ENCODE assay signal across 19 cellular contexts in the genomic region with DNA sequence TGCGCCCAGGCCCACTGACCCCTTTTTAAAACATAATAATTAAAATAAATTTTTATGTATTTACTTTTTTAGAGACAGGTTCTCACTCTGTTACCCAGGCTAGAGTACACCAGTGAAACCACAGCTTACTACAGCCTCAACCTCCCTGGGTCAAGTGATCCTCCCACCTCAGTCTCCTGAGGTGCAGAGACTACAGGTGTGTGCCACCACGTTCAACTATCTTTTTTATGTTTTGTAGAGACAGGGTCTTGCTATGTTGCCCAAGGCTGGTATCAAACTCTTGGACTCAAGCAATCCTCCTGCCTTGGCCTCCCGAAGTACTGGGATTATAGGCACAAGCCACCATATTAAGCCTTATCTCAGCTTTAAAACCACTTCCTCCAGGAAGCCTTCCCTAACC. TPM values are rescaled to one million over a fixed set of nuclear protein-coding genes. Genes with fewer than 3 reads are reported as not detected.
DNase-seq lines count a peak whose midpoint lies in the region; ATAC-seq and TF ChIP-seq lines count a peak whose summit lies in the region.
"Had no signal": no experiment of that assay in that cellular context is flagged by ENCODE, and none has a peak within 500 bp of the region (broad histone marks: within the 10 kb centered on the region; RNA-seq: fewer than 3 reads in every experiment).

No MANE protein-coding gene starts in this region.

- H3K27ac Mint-ChIP-seq in Caco-2 (ENCODE audit: unreplicated experiment), result peak overlapping the region; percentile 88
- H3K27ac Mint-ChIP-seq: CD4-positive, alpha-beta T cell had no signal

- H2BK12ac ChIP-seq in mesenchymal stem cell (ENCODE audit: low read length in 2 of 2), result no peak overlapping the region

- H3K27ac ChIP-seq in colonic mucosa (peak overlapping the region; percentile 92), mesenchymal stem cell (ENCODE audit: low read length, poor library complexity, severe bottlenecking) (no peak overlapping the region), transverse colon (peak overlapping the region; percentile 90 to 93 (median 91)), adrenal gland (no peak overlapping the region)

- H4K8ac ChIP-seq in mesenchymal stem cell (ENCODE audit: low read length), result no peak overlapping the region

- no TSS peak for BruUV-seq in Caco-2 (replicated peaks; lab: Mats Ljungman, UMichigan)

- H3K4me3 ChIP-seq in Caco-2 (ENCODE audit: low read depth, low read length) (no peak overlapping the region), colonic mucosa (no peak overlapping the region), mesenchymal stem cell (ENCODE audit: insufficient read depth in 1 of 2, low read depth in 1 of 2, low read length in 2 of 2) (no peak overlapping the region), transverse colon (no peak overlapping the region), adrenal gland (no peak overlapping the region)

- no peak for TF ChIP-seq EP300 in transverse colon (IDR thresholded peaks at IDR 0.05; ENCODE audit: low read depth)

- H2BK120ac ChIP-seq in mesenchymal stem cell (ENCODE audit: low read depth, low read length), result no peak overlapping the region

- no peak overlapping the region for H4K91ac ChIP-seq in mesenchymal stem cell (ENCODE audit: low read length)

- no peaks in the 10 kb centered on the region for H3K36me3 ChIP-seq in Caco-2 (ENCODE audit: control insufficient read depth, insufficient read depth, low read length)
- no peaks in the 10 kb centered on the region for H3K36me3 ChIP-seq in colonic mucosa
- peaks cover 3 to 8% of the 10 kb centered on the region in 2 experiments for H3K36me3 ChIP-seq in mesenchymal stem cell (ENCODE audit: control insufficient read depth in 1 of 2, insufficient read depth in 2 of 2, low read depth in 1 of 2, low read length in 2 of 2)
- H3K36me3 ChIP-seq in transverse colon, result no peaks in the 10 kb centered on the region
- no peaks in the 10 kb centered on the region for H3K36me3 ChIP-seq in adrenal gland (replicated peaks in 1 of 2)

- H3K27me3 ChIP-seq in Caco-2 (replicated peaks; ENCODE audit: control insufficient read depth, insufficient read depth, low read length) (no peaks in the 10 kb centered on the region), colonic mucosa (no peaks in the 10 kb centered on the region), mesenchymal stem cell (ENCODE audit: control insufficient read depth in 1 of 2, insufficient read depth in 1 of 2, low read length in 2 of 2) (no peaks in the 10 kb centered on the region), transverse colon (no peaks in the 10 kb centered on the region), adrenal gland (no peaks in the 10 kb centered on the region)

- no peaks in the 10 kb centered on the region for H3K9me3 ChIP-seq in Caco-2
- H3K9me3 ChIP-seq in colonic mucosa, result no peaks in the 10 kb centered on the region
- no peaks in the 10 kb centered on the region for H3K9me3 ChIP-seq in mesenchymal stem cell (ENCODE audit: control insufficient read depth, low read length)
- H3K9me3 ChIP-seq in transverse colon, result no peaks in the 10 kb centered on the region
- H3K9me3 ChIP-seq in adrenal gland (replicated peaks in 1 of 3), result no peaks in the 10 kb centered on the region

- H3K4ac ChIP-seq in mesenchymal stem cell (ENCODE audit: low read depth in 1 of 2, low read length in 2 of 2), result no peak overlapping the region

- no peak overlapping the region for H3K14ac ChIP-seq in mesenchymal stem cell (ENCODE audit: low read length in 2 of 2)

- peaks cover 20% of the 10 kb centered on the region for H3K79me1 ChIP-seq in mesenchymal stem cell (replicated peaks; ENCODE audit: low read length, poor library complexity, severe bottlenecking)

- in situ Hi-C loops in transverse colon (cut with MboI; ENCODE audit: low pct_ligation_motif_present in 1 of 4, low pct_unique_long_range_greater_than_20kb in 1 of 4, low sequenced_read_pairs in 3 of 4), result no loop called here

- H3K9me3 Mint-ChIP-seq in Caco-2 (ENCODE audit: unreplicated experiment), result no peaks in the 10 kb centered on the region
- H3K9me3 Mint-ChIP-seq: CD4-positive, alpha-beta T cell had no signal

- intact Hi-C loops in Caco-2 (cut with micrococcal nuclease; ENCODE audit: unreplicated experiment), result no loop called here
- intact Hi-C loops in colonic mucosa (cut with DNase I), result no loop called here
- intact Hi-C loops in transverse colon (cut with DNase I; ENCODE audit: low total_unique reads), result no loop called here
- intact Hi-C loops in adrenal gland (cut with DNase I), result no loop called here

- H3K27me3 Mint-ChIP-seq in Caco-2 (ENCODE audit: insufficient read depth, unreplicated experiment), result no peaks in the 10 kb centered on the region
- H3K27me3 Mint-ChIP-seq: CD4-positive, alpha-beta T cell had no signal

- H3K4me2 ChIP-seq in mesenchymal stem cell (ENCODE audit: low read length, poor library complexity, severe bottlenecking), result no peak overlapping the region

- peaks cover 30% of the 10 kb centered on the region for H3K36me3 Mint-ChIP-seq in Caco-2 (ENCODE audit: insufficient read depth, unreplicated experiment)

- CTCF ChIA-PET in Caco-2 (lab: Charles Lee), result no interaction called here

- TF ChIP-seq POLR2A in transverse colon (IDR thresholded peaks at IDR 0.05) (no peak), adrenal gland (IDR thresholded peaks at IDR 0.05) (no peak)

- H3K4me3 Mint-ChIP-seq in Caco-2 (ENCODE audit: unreplicated experiment), result no peak overlapping the region
- H3K4me3 Mint-ChIP-seq: CD4-positive, alpha-beta T cell had no signal

- POLR2A ChIA-PET in Caco-2 (lab: Charles Lee), result interaction anchor here (0.5 kb wide), 1 partner anchor 106 kb away, joined by 4 read pairs; no protein-coding TSS in a partner anchor

- H3K9ac ChIP-seq in colonic mucosa (ENCODE audit: low read depth in 2 of 2, low read length in 2 of 2) (no peak overlapping the region), mesenchymal stem cell (ENCODE audit: low read length) (no peak overlapping the region)

- WGBS in mesenchymal stem cell, result 100% methylated on average over 2 of the region's 3 CpGs
- WGBS in transverse colon (ENCODE audit: low coverage in 1 of 2), 2 donors, result 98 to 100% methylated on average over 2 to 3 of the region's 3 CpGs
- WGBS in adrenal gland, 4 donors, result 93 to 98% (median 96%) methylated on average over 3 of the region's 3 CpGs

- no peak overlapping the region for H2BK5ac ChIP-seq in mesenchymal stem cell (ENCODE audit: low read depth, low read length, poor library complexity, severe bottlenecking)

- no peak overlapping the region for H2AFZ ChIP-seq in mesenchymal stem cell (ENCODE audit: low read depth, low read length)

- peak overlapping the region; percentile 50 for H2AK5ac ChIP-seq in mesenchymal stem cell (ENCODE audit: low read length, severe bottlenecking)

- H3K4me1 Mint-ChIP-seq in Caco-2 (ENCODE audit: low read depth, unreplicated experiment), result peaks cover 51% of the 10 kb centered on the region

- peaks cover 74% of the 10 kb centered on the region for H3K4me1 ChIP-seq in Caco-2
- H3K4me1 ChIP-seq in colonic mucosa, result peaks cover 12% of the 10 kb centered on the region
- peaks cover 15% of the 10 kb centered on the region for H3K4me1 ChIP-seq in mesenchymal stem cell (ENCODE audit: control insufficient read depth, insufficient read depth, low read depth, low read length)
- H3K4me1 ChIP-seq in transverse colon, result peaks cover 18 to 53% (median 36%) of the 10 kb centered on the region in 4 donors
- peaks cover 19 to 30% of the 10 kb centered on the region in 2 donors for H3K4me1 ChIP-seq in adrenal gland (replicated peaks in 1 of 2)

- no peak for TF ChIP-seq CTCF in Caco-2 (IDR thresholded peaks at IDR 0.05; ENCODE audit: insufficient read depth in 1 of 2, low read depth in 1 of 2, low read length in 1 of 2, severe bottlenecking in 1 of 2, unreplicated experiment in 1 of 2)
- no peak for TF ChIP-seq CTCF in colonic mucosa (IDR thresholded peaks at IDR 0.05)
- no peak for TF ChIP-seq CTCF in transverse colon (IDR thresholded peaks at IDR 0.05)
- TF ChIP-seq CTCF in adrenal gland (IDR thresholded peaks at IDR 0.05), result no peak

- no peak overlapping the region for H3K23ac ChIP-seq in mesenchymal stem cell (ENCODE audit: low read length in 2 of 2)

- no peak overlapping the region for H2BK15ac ChIP-seq in mesenchymal stem cell (ENCODE audit: low read depth, poor library complexity, severe bottlenecking)

- H3K18ac ChIP-seq in mesenchymal stem cell (ENCODE audit: low read depth in 1 of 2, low read length in 2 of 2), result no peak overlapping the region

- DNase-seq in Caco-2, result no peak
- DNase-seq in colonic mucosa, result no peak
- DNase-seq in mesenchymal stem cell, result no peak
- DNase-seq in transverse colon, result no peak
- DNase-seq in HCEC 1CT, result no peak
- DNase-seq in adrenal gland, result no peak
- DNase-seq: ACHN; CD4-positive, alpha-beta T cell; GF-D8; Karpas-422; MM.1S; NCI-H1105; NCI-H187 treated with DMSO at 0.1 percent for 48 hours; NCI-H446 treated with DMSO at 0.1 percent for 48 hours; NCI-H748 treated with DMSO at 0.1 percent for 48 hours; PC-3; Right ventricle myocardium superior had no signal

- no peak for ATAC-seq in GM18870 (IDR thresholded peaks at IDR 0.05; ENCODE audit: unreplicated experiment)
- ATAC-seq in HG03521 (IDR thresholded peaks at IDR 0.05; ENCODE audit: unreplicated experiment), result no peak
- ATAC-seq: PC-3 had no signal

RNA-seq across cellular contexts. Expression of a gene that starts 56.1 kb away (rescaled TPM):
- 94.0 and 95.5 TPM in 2 replicates for total RNA-seq in Caco-2 (2022)
- 100 to 1,000 TPM; 110 to 130 TPM for total RNA-seq in colonic mucosa
- 169 TPM for polyA plus RNA-seq in mesenchymal stem cell (2013, experiment 1 of 2)
- 176 TPM for polyA plus RNA-seq in mesenchymal stem cell (2013, experiment 2 of 2)
- 100 to 1,000 TPM; 125 to 201 (median 154) TPM for total RNA-seq in transverse colon
- 10 to 100 TPM; 55.4 to 74.9 (median 66.8) TPM for total RNA-seq in adrenal gland
- polyA plus RNA-seq in adrenal gland, result 10 to 100 TPM; 10.2 to 87.7 (median 54.3) TPM

Comparison
In these comparisons a context has a peak if more than half of its experiments do, and no peak if none do; other contexts are left out.
1. H3K27ac ChIP-seq: peak in colonic mucosa (single experiment) and transverse colon (4 of 4); none in mesenchymal stem cell (single experiment) and adrenal gland (0 of 5).